In the genomic region with DNA sequence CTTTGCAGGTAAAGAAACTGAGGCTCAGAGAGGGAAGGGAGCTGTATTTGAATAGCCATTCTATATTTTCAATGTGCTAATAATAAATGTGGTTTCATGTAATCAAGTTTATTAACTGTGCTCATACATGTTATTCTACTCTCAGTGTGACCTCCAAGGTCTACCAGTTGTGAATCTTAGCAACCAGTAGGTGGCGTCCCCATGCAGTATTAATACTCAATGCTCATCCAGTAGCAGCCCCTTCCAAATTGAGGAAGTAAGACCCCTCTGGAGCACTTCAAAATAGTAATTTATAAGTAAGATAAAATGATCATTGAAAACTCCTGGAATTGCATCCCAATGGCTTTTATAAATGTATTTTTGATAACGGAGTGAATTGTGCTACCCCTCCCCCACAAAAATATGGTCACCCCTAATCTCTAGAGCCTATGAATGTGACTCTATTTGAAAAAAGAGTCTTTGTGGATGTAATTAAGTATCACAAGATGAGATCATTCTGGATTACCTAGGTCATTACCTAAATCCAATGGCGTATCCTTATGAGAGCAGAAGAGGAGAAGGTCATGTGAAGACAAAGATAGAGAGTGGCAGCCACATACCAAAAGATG, we compare ENCODE assay signal across 8 cellular contexts. TPM values are rescaled to one million over a fixed set of nuclear protein-coding genes. Genes with fewer than 3 reads are reported as not detected.
DNase-seq lines count a peak whose midpoint lies in the region; ATAC-seq and TF ChIP-seq lines count a peak whose summit lies in the region.

No MANE protein-coding gene starts in this region.

- H3K36me3 ChIP-seq in thyroid gland: no peaks in the 10 kb centered on the region

- intact Hi-C loops in thyroid gland (cut with DNase I): no loop called here

- H3K4me3 ChIP-seq in thyroid gland (replicated peaks in 1 of 3): no peak overlapping the region

- H3K27ac ChIP-seq in C4-2B (no peak overlapping the region), thyroid gland (no peak overlapping the region)

- TF ChIP-seq POLR2A in thyroid gland (IDR thresholded peaks at IDR 0.05): no peak

- TF ChIP-seq CTCF in C4-2B (conservative IDR thresholded peaks at IDR 0.05) (peak; percentile 76), thyroid gland (IDR thresholded peaks at IDR 0.05) (peak; percentile 6 to 70 (median 60))

- DNase-seq in NCI-H2171 treated with DMSO at 0.1 percent for 48 hours (lab: John Stamatoyannopoulos, UW): peak; percentile 4
- DNase-seq in activated naive CD4-positive, alpha-beta T cell treated with anti-CD3 and anti-CD28 coated beads, Interleukin-2, amount 50 U/mL, for 16 hours: peak; percentile 24
- peak; percentile 63 for DNase-seq in iris pigment epithelial cell (ENCODE audit: low read depth)
- peak; percentile 31 to 42 for DNase-seq in thyroid gland
- DNase-seq in NCI-H510A (lab: John Stamatoyannopoulos, UW): no peak

- 59 to 60% methylated on average over 3 of the region's 3 CpGs for WGBS in thyroid gland, 2 donors

- no peaks in the 10 kb centered on the region for H3K9me3 ChIP-seq in thyroid gland

- no peaks in the 10 kb centered on the region for H3K27me3 ChIP-seq in thyroid gland

- H3K4me1 ChIP-seq in thyroid gland: no peaks in the 10 kb centered on the region

- ATAC-seq in GM18517 (IDR thresholded peaks at IDR 0.05; ENCODE audit: unreplicated experiment) (peak; percentile 88), HG02938 (IDR thresholded peaks at IDR 0.05; ENCODE audit: unreplicated experiment) (peak; percentile 86)

RNA-seq across cellular contexts. Expression of gene SEPSECS, which starts 20.4 kb away (rescaled TPM):
- 10 to 100 TPM in 3 of 4 donors, 1 to 10 TPM in 1; 9.2 to 22.3 (median 13.5) TPM for total RNA-seq in thyroid gland

RNA-seq across cellular contexts. Expression of gene PI4K2B, which starts 53.2 kb away (rescaled TPM):
- total RNA-seq in thyroid gland: 10 to 100 TPM; 34.3 to 53.7 (median 49.1) TPM
